Comparison of ENCODE assay signal across 8 cellular contexts in the genomic region with DNA sequence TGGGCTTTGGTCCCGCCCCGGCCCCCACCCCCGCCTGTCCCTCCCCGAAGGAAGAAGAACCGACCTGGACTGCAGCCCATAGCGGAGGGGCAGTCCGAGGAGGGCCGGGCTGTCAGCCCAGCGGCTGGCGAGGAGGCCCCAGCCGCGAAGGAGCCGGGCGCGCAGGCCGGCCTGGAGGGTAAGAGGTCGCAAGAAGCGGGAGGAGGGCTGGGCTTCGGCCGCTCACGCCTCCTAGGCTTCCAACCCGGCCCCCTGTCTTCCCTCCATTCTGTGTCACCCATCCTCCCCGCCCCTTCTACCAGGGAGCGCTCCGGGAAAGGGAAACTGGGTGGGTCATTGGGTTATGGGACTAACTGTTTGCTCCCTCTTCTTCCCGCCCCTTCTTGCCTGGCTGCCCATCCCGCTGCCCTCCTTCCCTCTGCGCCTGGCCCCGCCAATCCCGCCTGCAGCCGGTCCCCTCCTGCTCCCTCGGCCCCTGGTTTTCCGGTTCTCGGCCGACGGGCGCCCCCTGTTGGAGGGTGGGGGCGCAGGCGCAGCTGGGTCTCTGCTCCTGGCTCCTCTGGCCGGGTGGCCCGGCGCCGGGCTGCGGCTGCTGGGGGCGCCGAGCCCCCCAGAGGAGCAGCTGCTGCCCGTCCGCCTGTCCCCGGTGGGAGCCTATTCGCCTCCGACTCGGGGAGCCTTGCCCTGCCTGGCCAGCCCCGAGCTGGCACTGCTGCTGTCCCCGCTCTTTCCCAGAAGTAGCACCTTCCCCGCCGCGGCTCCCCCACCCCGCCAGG. TPM values are rescaled to one million over a fixed set of nuclear protein-coding genes. Genes with fewer than 3 reads are reported as not detected.
DNase-seq lines count a peak whose midpoint lies in the region; ATAC-seq and TF ChIP-seq lines count a peak whose summit lies in the region.

No MANE protein-coding gene starts in this region.

- TF ChIP-seq CTCF in GM23338 (conservative IDR thresholded peaks at IDR 0.05; ENCODE audit: low read depth in 2 of 2) = peak; percentile 68 to 93
- TF ChIP-seq CTCF in MM.1S (IDR thresholded peaks at IDR 0.05; ENCODE audit: low read length) = peak; percentile 98
- TF ChIP-seq CTCF in foreskin keratinocyte (conservative IDR thresholded peaks at IDR 0.05) = peak; percentile 98
- peak in 6 of 7 experiments; percentile 48 to 97 (median 95) for TF ChIP-seq CTCF in stomach (IDR thresholded peaks at IDR 0.05)

- H3K4me3 Mint-ChIP-seq in GM23338 = peak overlapping the region; percentile 95

- DNase-seq in DMS153 treated with DMSO at 0.1 percent for 48 hours (lab: John Stamatoyannopoulos, UW; ENCODE audit: unreplicated experiment) = peak; percentile 93
- peak; percentile 95 for DNase-seq in GM23338 (ENCODE audit: low spot score)
- peak; percentile 92 for DNase-seq in MM.1S
- peak; percentile 94 for DNase-seq in SK-MEL-5 (ENCODE audit: low read depth, low spot score)
- peak; percentile 88 for DNase-seq in activated naive CD4-positive, alpha-beta T cell treated with Interleukin-2 at 50 U/mL for 16 hours
- peak; percentile 75 to 87 for DNase-seq in foreskin keratinocyte
- peak; percentile 86 for DNase-seq in stomach

- H3K4me2 ChIP-seq in GM23338 (peak overlapping the region; percentile 99), MM.1S (ENCODE audit: low read depth, low read length) (peak overlapping the region; percentile 99)

- peaks cover 26% of the 10 kb centered on the region for H3K36me3 Mint-ChIP-seq in GM23338 (ENCODE audit: low read depth)

- H3K27ac ChIP-seq in GM23338 (ENCODE audit: low read depth) = no peak overlapping the region
- peak overlapping the region; percentile 72; the same call in 1 of the 2 replicates for H3K27ac ChIP-seq in MM.1S (ENCODE audit: low read length)
- H3K27ac ChIP-seq in foreskin keratinocyte = no peak overlapping the region
- H3K27ac ChIP-seq in stomach = peak overlapping the region; percentile 80 to 99 (median 98)

- TF ChIP-seq EP300 in stomach (IDR thresholded peaks at IDR 0.05) = no peak

- H4K20me1 ChIP-seq in GM23338 (replicated peaks; ENCODE audit: insufficient read depth) = peaks cover 9% of the 10 kb centered on the region
- H4K20me1 ChIP-seq in MM.1S (ENCODE audit: insufficient read depth, low read length) = no peaks in the 10 kb centered on the region

- H2AFZ ChIP-seq in GM23338 (no peak overlapping the region; the same call in 1 of the 2 replicates), MM.1S (ENCODE audit: low read length) (peak overlapping the region; percentile 100), neuron (ENCODE audit: low read depth, low read length) (no peak overlapping the region)

- H3K27me3 Mint-ChIP-seq in GM23338 (ENCODE audit: insufficient read depth, low read depth, poor library complexity) = peaks cover 20% of the 10 kb centered on the region

- peak overlapping the region; percentile 74; the same call in 1 of the 2 replicates for H3K9ac ChIP-seq in MM.1S (ENCODE audit: low read length)

- H3F3A ChIP-seq in GM23338 (replicated peaks; ENCODE audit: low read depth) (peaks cover 42% of the 10 kb centered on the region), MM.1S (ENCODE audit: insufficient read depth, low read length) (peaks cover 47% of the 10 kb centered on the region)

- ATAC-seq in GM23338 (peak; percentile 22), foreskin keratinocyte (peak; percentile 51)

- H3K9me2 ChIP-seq in GM23338 (ENCODE audit: insufficient read depth) (no peaks in the 10 kb centered on the region), MM.1S (replicated peaks; ENCODE audit: insufficient read depth, low read length) (no peaks in the 10 kb centered on the region)

- TF ChIP-seq POLR2A in stomach (IDR thresholded peaks at IDR 0.05) = no peak

- H3K27ac Mint-ChIP-seq in GM23338 = no peak overlapping the region

- peaks cover 29% of the 10 kb centered on the region for H3K36me3 ChIP-seq in GM23338 (ENCODE audit: insufficient read depth)
- H3K36me3 ChIP-seq in MM.1S (replicated peaks; ENCODE audit: insufficient read depth, low read length) = 0 out of 2 replicates have a peak, but pooled peaks cover 5% of the 10 kb centered on the region
- peaks cover 46% of the 10 kb centered on the region for H3K36me3 ChIP-seq in neuron (ENCODE audit: insufficient read depth, low read length)
- H3K36me3 ChIP-seq in stomach = peaks cover 3 to 36% (median 31%) of the 10 kb centered on the region in 4 donors

- peak overlapping the region; percentile 99 for H3K4me3 ChIP-seq in GM23338
- H3K4me3 ChIP-seq in MM.1S (ENCODE audit: low read length) = peak overlapping the region; percentile 93
- H3K4me3 ChIP-seq in neuron (ENCODE audit: low read length) = peak overlapping the region; percentile 72
- peak overlapping the region; percentile 74 to 96 (median 78) for H3K4me3 ChIP-seq in stomach

- H3K4me1 Mint-ChIP-seq in GM23338 = peaks cover 41% of the 10 kb centered on the region

- H3K27me3 ChIP-seq in GM23338 (ENCODE audit: insufficient read depth) (peaks cover 7% of the 10 kb centered on the region), MM.1S (replicated peaks; ENCODE audit: insufficient read depth, low read length) (no peaks in the 10 kb centered on the region), foreskin keratinocyte (no peaks in the 10 kb centered on the region), neuron (ENCODE audit: insufficient read depth, low read length) (no peaks in the 10 kb centered on the region), stomach (no peaks in the 10 kb centered on the region)

- no peaks in the 10 kb centered on the region for H3K9me3 Mint-ChIP-seq in GM23338

- intact Hi-C loops in stomach (cut with DNase I; ENCODE audit: low total_unique reads) = no loop called here

- H3K4me1 ChIP-seq in GM23338 (ENCODE audit: insufficient read depth) (peaks cover 28% of the 10 kb centered on the region), MM.1S (ENCODE audit: low read length) (0 out of 2 replicates have a peak, but pooled peaks cover 7% of the 10 kb centered on the region), foreskin keratinocyte (peaks cover 3% of the 10 kb centered on the region), neuron (ENCODE audit: insufficient read depth, low read length) (peaks cover 26% of the 10 kb centered on the region), stomach (peaks cover 36 to 67% (median 50%) of the 10 kb centered on the region in 4 donors)

- H3K79me2 ChIP-seq in GM23338 (replicated peaks; ENCODE audit: insufficient read depth) (0 out of 2 replicates have a peak, but pooled peaks cover 5% of the 10 kb centered on the region), MM.1S (ENCODE audit: low read length) (no peaks in the 10 kb centered on the region)

- H3K9me3 ChIP-seq in MM.1S (replicated peaks; ENCODE audit: insufficient read depth, low read length) = no peaks in the 10 kb centered on the region
- no peaks in the 10 kb centered on the region for H3K9me3 ChIP-seq in neuron (ENCODE audit: low read length)
- no peaks in the 10 kb centered on the region for H3K9me3 ChIP-seq in stomach

- WGBS in stomach, 5 donors = 0 to 2% (median 1%) methylated on average over 10 to 58 of the region's 58 CpGs

- in situ Hi-C loops in SK-MEL-5 (cut with HindIII; ENCODE audit: low pct_unique_long_range_greater_than_20kb, low sequenced_read_pairs) = no loop called here

RNA-seq across cellular contexts. Expression of a gene that starts 2.4 kb away (rescaled TPM):
- total RNA-seq in GM23338 (2014; rRNA removed; shearing (Covaris generic)) = 57.6 and 87.7 TPM in 2 replicates
- polyA plus RNA-seq in GM23338 (2016; fragmentation: Nextera tagmentation; extraction: Ambion mirVana) (48.2 and 53.4 TPM in 2 replicates), foreskin keratinocyte (57.2 and 59.7 TPM in 2 replicates), stomach (10 to 100 TPM; 25.6 to 32.7 (median 31.4) TPM)
- total RNA-seq in SK-MEL-5 (2014; rRNA removed; shearing (Covaris generic)) = 8.3 and 10.7 TPM in 2 replicates
- polyA plus RNA-seq in SK-MEL-5 (2015; cell fraction: cytosol; rRNA removed) = 28.5 and 36.9 TPM in 2 replicates
- polyA plus RNA-seq in SK-MEL-5 (2015; cell fraction: nucleus; rRNA removed) = 109 and 142 TPM in 2 replicates
- total RNA-seq in foreskin keratinocyte (38.1 TPM in 2 replicates), stomach (100 to 1,000 TPM in 1 of 5 donors, 10 to 100 TPM in 3, 1 to 10 TPM in 1; 9.5 to 164 (median 31.3) TPM)

RNA-seq across cellular contexts. Expression of a gene that starts 14.5 kb away (rescaled TPM):
- total RNA-seq in GM23338 (2014; rRNA removed; shearing (Covaris generic)) = 274 and 287 TPM in 2 replicates
- polyA plus RNA-seq in GM23338 (2016; fragmentation: Nextera tagmentation; extraction: Ambion mirVana) (366 and 373 TPM in 2 replicates), foreskin keratinocyte (984 and 1,208 TPM in 2 replicates), stomach (100 to 1,000 TPM; 149 to 229 (median 199) TPM)
- total RNA-seq in SK-MEL-5 (2014; rRNA removed; shearing (Covaris generic)) = 202 and 212 TPM in 2 replicates
- 160 and 171 TPM in 2 replicates for polyA plus RNA-seq in SK-MEL-5 (2015; cell fraction: cytosol; rRNA removed)
- 269 and 279 TPM in 2 replicates for polyA plus RNA-seq in SK-MEL-5 (2015; cell fraction: nucleus; rRNA removed)
- total RNA-seq in foreskin keratinocyte (817 and 1,032 TPM in 2 replicates), stomach (100 to 1,000 TPM in 1 of 5 donors, 10 to 100 TPM in 4; 27.7 to 223 (median 72.4) TPM)

RNA-seq across cellular contexts. Expression of a gene that starts 21.9 kb away (rescaled TPM):
- total RNA-seq in GM23338 (2014; rRNA removed; shearing (Covaris generic)) = 3.3 and 3.7 TPM in 2 replicates
- polyA plus RNA-seq in GM23338 (2016; fragmentation: Nextera tagmentation; extraction: Ambion mirVana) = 1.5 and 2.0 TPM in 2 replicates
- 0.11 TPM in 1 of 2 replicates, not detected in the other for total RNA-seq in SK-MEL-5 (2014; rRNA removed; shearing (Covaris generic))
- polyA plus RNA-seq in SK-MEL-5 (2015; cell fraction: cytosol; rRNA removed) = 0.05 TPM in 1 of 2 replicates, not detected in the other
- polyA plus RNA-seq in SK-MEL-5 (2015; cell fraction: nucleus; rRNA removed) = not detected in 2 replicates
- total RNA-seq in foreskin keratinocyte = 0.03 and 0.14 TPM in 2 replicates
- polyA plus RNA-seq in foreskin keratinocyte = 0.07 and 0.08 TPM in 2 replicates
- total RNA-seq in stomach = 1 to 10 TPM in 1 of 5 donors, not detected in 4; 4.6 TPM
- polyA plus RNA-seq in stomach = not detected

RNA-seq across cellular contexts. Expression of a gene that starts 45.9 kb away (rescaled TPM):
- 3.5 and 4.9 TPM in 2 replicates for total RNA-seq in GM23338 (2014; rRNA removed; shearing (Covaris generic))
- 3.4 and 4.6 TPM in 2 replicates for polyA plus RNA-seq in GM23338 (2016; fragmentation: Nextera tagmentation; extraction: Ambion mirVana)
- 2.9 and 3.3 TPM in 2 replicates for total RNA-seq in SK-MEL-5 (2014; rRNA removed; shearing (Covaris generic))
- 3.8 and 5.6 TPM in 2 replicates for polyA plus RNA-seq in SK-MEL-5 (2015; cell fraction: cytosol; rRNA removed)
- polyA plus RNA-seq in SK-MEL-5 (2015; cell fraction: nucleus; rRNA removed) = 42.1 and 42.4 TPM in 2 replicates
- total RNA-seq in foreskin keratinocyte = 2.2 and 3.4 TPM in 2 replicates
- polyA plus RNA-seq in foreskin keratinocyte = 2.3 and 2.4 TPM in 2 replicates
- 10 to 100 TPM in 1 of 5 donors, 1 to 10 TPM in 4; 1.1 to 13.6 (median 2.7) TPM for total RNA-seq in stomach
- 1 to 10 TPM in 2 of 3 donors, under 1 TPM in 1; 0.46 to 3.1 (median 1.1) TPM for polyA plus RNA-seq in stomach

RNA-seq across cellular contexts. Expression of a gene that starts 49.8 kb away (rescaled TPM):
- total RNA-seq in GM23338 (2014; rRNA removed; shearing (Covaris generic)) = 40.4 and 54.6 TPM in 2 replicates
- polyA plus RNA-seq in GM23338 (2016; fragmentation: Nextera tagmentation; extraction: Ambion mirVana) (23.9 and 27.2 TPM in 2 replicates), foreskin keratinocyte (25.5 and 28.3 TPM in 2 replicates), stomach (10 to 100 TPM; 16.0 to 46.4 (median 17.0) TPM)
- total RNA-seq in SK-MEL-5 (2014; rRNA removed; shearing (Covaris generic)) = 16.4 and 28.1 TPM in 2 replicates
- 27.6 and 31.3 TPM in 2 replicates for polyA plus RNA-seq in SK-MEL-5 (2015; cell fraction: cytosol; rRNA removed)
- 814 and 866 TPM in 2 replicates for polyA plus RNA-seq in SK-MEL-5 (2015; cell fraction: nucleus; rRNA removed)
- total RNA-seq in foreskin keratinocyte (31.5 and 34.0 TPM in 2 replicates), stomach (10 to 100 TPM; 29.7 to 77.6 (median 53.6) TPM)

Comparison
In these comparisons a context has a peak if more than half of its experiments do, and no peak if none do; other contexts are left out.
1. H3K27ac ChIP-seq: peak in MM.1S (single experiment) and stomach (5 of 5); none in GM23338 (single experiment) and foreskin keratinocyte (single experiment).
2. Peak in every context shown above with its lines, with median percentiles within 50 percentile points of each other: DNase-seq, H3K4me3 ChIP-seq and CTCF ChIP-seq.